8 cellular contexts compared by ENCODE assay signal in the genomic region with DNA sequence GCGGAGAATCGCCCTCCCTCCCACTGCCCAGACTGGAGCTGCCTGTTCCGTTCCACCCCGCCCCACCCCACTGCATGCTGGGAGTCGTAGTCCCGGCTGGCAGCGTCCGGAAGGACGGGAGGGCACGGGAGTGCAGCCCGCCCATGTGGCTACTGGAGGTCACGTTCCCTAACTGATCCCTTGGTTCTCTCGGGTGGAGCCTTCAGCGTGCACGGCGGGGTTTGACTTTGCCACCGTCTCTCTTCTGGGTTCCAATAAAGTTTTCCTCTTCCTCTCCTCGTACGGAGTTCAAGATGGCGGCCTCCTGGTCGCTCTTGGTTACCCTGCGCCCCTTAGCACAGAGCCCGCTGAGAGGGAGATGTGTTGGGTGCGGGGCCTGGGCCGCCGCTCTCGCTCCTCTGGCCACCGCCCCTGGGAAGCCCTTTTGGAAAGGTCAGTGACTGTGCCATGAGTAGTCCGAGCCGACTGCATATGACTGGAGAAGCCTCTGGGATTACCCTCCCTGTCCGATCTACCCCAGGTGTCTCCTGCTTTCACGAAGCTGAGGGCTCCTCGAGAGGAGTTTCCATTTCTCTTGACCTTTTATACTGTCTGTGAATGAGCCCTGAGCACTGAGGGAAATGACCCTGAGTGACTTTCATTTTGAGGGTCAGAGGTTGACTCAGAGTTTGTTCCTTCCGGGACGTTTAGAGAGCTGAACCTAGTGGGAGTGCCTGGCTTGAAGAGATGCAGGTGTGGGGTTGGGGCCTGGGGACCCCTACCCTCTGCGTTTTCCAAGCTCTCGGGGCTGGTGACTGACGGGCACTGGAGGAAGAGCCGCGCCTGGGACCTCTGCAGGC. TPM values are rescaled to one million over a fixed set of nuclear protein-coding genes. Genes with fewer than 3 reads are reported as not detected.
DNase-seq lines count a peak whose midpoint lies in the region; ATAC-seq and TF ChIP-seq lines count a peak whose summit lies in the region.

Gene AFG1L (plus strand): TSS at position 268 of the 839 bp plus-strand sequence. CDS start 26 bp downstream, at position 294.

- H3K9me3 Mint-ChIP-seq in WTC11 (no peaks in the 10 kb centered on the region), immature natural killer cell (no peaks in the 10 kb centered on the region)

- H3K4me1 Mint-ChIP-seq in WTC11, result peaks cover 10% of the 10 kb centered on the region
- H3K4me1 Mint-ChIP-seq in immature natural killer cell, result peaks cover 18 to 21% of the 10 kb centered on the region in 2 donors

- H3K27me3 Mint-ChIP-seq in WTC11 (ENCODE audit: low read depth) (no peaks in the 10 kb centered on the region), immature natural killer cell (ENCODE audit: low read depth in 3 of 3) (peaks cover 4 to 7% (median 7%) of the 10 kb centered on the region in 3 donors)

- in situ Hi-C loops in ACHN (cut with HindIII; ENCODE audit: low pct_ligation_motif_present, low pct_unique_long_range_greater_than_20kb, low sequenced_read_pairs), result no loop called here

- no peak for TF ChIP-seq CTCF in WTC11 (IDR thresholded peaks at IDR 0.05)
- no peak for TF ChIP-seq CTCF in cardiac fibroblast (IDR thresholded peaks at IDR 0.05; ENCODE audit: low read depth, low read length)

- H3K4me3 ChIP-seq in cardiac fibroblast (replicated peaks in 1 of 2; ENCODE audit: low read depth in 2 of 2, low read length in 2 of 2), result peak within 1 kb of the TSS; percentile 75 to 87

- H3K27ac Mint-ChIP-seq in WTC11, result peak within 1 kb of the TSS; percentile 98
- H3K27ac Mint-ChIP-seq in immature natural killer cell, result peak within 1 kb of the TSS; percentile 97 to 100 (median 99)

- H3K36me3 Mint-ChIP-seq in WTC11 (no peaks in the 10 kb centered on the region), immature natural killer cell (no peaks in the 10 kb centered on the region)

- CTCF ChIA-PET in WTC11 (lab: Charles Lee), result interaction anchor here (0.6 to 1.5 kb wide), 2 partner anchors 197 to 303 kb away, joined by 4 to 8 read pairs; no protein-coding TSS in a partner anchor

- ATAC-seq in GM18861 (IDR thresholded peaks at IDR 0.05; ENCODE audit: unreplicated experiment) (peak; percentile 74), HG03095 (IDR thresholded peaks at IDR 0.05; ENCODE audit: unreplicated experiment) (peak; percentile 87), WTC11 (peak; percentile 93)

- H3K4me3 Mint-ChIP-seq in WTC11, result peak within 1 kb of the TSS; percentile 99
- H3K4me3 Mint-ChIP-seq in immature natural killer cell, result peak within 1 kb of the TSS; percentile 95 to 99 (median 96)

- POLR2A ChIA-PET in WTC11 (lab: Charles Lee), result interaction anchor here (0.6 to 1.8 kb wide), 3 partner anchors 15 to 119 kb away, joined by 3 to 11 read pairs (median 4); partner anchors contain the start of gene SNX3

- peak; percentile 85 for DNase-seq in ACHN
- peak; percentile 71 for DNase-seq in NCI-H2227 (lab: John Stamatoyannopoulos, UW; ENCODE audit: unreplicated experiment)
- peak; percentile 95 for DNase-seq in WTC11 (ENCODE audit: low spot score)
- peak; percentile 90 to 92 for DNase-seq in cardiac fibroblast (ENCODE audit: low read depth in 2 of 2)
- peak; percentile 86 to 88 (median 87) for DNase-seq in immature natural killer cell
- DNase-seq in smooth muscle cell of the brain vasculature (ENCODE audit: low read depth, low spot score), result peak; percentile 70

TF ChIP-seq in WTC11, 78 proteins besides CTCF, POLR2A, EP300 and RAD21 (continues in another document):
- TF ChIP-seq GABPB1 (CRISPR knock-in tag; IDR thresholded peaks at IDR 0.05), result peak; percentile 51; the same call in 1 of the 2 replicates
- TF ChIP-seq, protein P1, sequence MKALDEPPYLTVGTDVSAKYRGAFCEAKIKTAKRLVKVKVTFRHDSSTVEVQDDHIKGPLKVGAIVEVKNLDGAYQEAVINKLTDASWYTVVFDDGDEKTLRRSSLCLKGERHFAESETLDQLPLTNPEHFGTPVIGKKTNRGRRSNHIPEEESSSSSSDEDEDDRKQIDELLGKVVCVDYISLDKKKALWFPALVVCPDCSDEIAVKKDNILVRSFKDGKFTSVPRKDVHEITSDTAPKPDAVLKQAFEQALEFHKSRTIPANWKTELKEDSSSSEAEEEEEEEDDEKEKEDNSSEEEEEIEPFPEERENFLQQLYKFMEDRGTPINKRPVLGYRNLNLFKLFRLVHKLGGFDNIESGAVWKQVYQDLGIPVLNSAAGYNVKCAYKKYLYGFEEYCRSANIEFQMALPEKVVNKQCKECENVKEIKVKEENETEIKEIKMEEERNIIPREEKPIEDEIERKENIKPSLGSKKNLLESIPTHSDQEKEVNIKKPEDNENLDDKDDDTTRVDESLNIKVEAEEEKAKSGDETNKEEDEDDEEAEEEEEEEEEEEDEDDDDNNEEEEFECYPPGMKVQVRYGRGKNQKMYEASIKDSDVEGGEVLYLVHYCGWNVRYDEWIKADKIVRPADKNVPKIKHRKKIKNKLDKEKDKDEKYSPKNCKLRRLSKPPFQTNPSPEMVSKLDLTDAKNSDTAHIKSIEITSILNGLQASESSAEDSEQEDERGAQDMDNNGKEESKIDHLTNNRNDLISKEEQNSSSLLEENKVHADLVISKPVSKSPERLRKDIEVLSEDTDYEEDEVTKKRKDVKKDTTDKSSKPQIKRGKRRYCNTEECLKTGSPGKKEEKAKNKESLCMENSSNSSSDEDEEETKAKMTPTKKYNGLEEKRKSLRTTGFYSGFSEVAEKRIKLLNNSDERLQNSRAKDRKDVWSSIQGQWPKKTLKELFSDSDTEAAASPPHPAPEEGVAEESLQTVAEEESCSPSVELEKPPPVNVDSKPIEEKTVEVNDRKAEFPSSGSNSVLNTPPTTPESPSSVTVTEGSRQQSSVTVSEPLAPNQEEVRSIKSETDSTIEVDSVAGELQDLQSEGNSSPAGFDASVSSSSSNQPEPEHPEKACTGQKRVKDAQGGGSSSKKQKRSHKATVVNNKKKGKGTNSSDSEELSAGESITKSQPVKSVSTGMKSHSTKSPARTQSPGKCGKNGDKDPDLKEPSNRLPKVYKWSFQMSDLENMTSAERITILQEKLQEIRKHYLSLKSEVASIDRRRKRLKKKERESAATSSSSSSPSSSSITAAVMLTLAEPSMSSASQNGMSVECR (CRISPR knock-in tag; IDR thresholded peaks at IDR 0.05; ENCODE audit: borderline replicate concordance), result no peak
- TF ChIP-seq ETV6 (CRISPR knock-in tag; IDR thresholded peaks at IDR 0.05), result peak; percentile 31; the same call in 1 of the 2 replicates
- TF ChIP-seq, protein P2, sequence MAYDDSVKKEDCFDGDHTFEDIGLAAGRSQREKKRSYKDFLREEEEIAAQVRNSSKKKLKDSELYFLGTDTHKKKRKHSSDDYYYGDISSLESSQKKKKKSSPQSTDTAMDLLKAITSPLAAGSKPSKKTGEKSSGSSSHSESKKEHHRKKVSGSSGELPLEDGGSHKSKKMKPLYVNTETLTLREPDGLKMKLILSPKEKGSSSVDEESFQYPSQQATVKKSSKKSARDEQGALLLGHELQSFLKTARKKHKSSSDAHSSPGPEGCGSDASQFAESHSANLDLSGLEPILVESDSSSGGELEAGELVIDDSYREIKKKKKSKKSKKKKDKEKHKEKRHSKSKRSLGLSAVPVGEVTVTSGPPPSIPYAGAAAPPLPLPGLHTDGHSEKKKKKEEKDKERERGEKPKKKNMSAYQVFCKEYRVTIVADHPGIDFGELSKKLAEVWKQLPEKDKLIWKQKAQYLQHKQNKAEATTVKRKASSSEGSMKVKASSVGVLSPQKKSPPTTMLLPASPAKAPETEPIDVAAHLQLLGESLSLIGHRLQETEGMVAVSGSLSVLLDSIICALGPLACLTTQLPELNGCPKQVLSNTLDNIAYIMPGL (CRISPR knock-in tag; IDR thresholded peaks at IDR 0.05), result 0 out of 2 replicates have a peak, but pooled peaks have one; percentile 54
- peak; percentile 70 for TF ChIP-seq USF2 (CRISPR knock-in tag; IDR thresholded peaks at IDR 0.05)
- TF ChIP-seq, protein P3, sequence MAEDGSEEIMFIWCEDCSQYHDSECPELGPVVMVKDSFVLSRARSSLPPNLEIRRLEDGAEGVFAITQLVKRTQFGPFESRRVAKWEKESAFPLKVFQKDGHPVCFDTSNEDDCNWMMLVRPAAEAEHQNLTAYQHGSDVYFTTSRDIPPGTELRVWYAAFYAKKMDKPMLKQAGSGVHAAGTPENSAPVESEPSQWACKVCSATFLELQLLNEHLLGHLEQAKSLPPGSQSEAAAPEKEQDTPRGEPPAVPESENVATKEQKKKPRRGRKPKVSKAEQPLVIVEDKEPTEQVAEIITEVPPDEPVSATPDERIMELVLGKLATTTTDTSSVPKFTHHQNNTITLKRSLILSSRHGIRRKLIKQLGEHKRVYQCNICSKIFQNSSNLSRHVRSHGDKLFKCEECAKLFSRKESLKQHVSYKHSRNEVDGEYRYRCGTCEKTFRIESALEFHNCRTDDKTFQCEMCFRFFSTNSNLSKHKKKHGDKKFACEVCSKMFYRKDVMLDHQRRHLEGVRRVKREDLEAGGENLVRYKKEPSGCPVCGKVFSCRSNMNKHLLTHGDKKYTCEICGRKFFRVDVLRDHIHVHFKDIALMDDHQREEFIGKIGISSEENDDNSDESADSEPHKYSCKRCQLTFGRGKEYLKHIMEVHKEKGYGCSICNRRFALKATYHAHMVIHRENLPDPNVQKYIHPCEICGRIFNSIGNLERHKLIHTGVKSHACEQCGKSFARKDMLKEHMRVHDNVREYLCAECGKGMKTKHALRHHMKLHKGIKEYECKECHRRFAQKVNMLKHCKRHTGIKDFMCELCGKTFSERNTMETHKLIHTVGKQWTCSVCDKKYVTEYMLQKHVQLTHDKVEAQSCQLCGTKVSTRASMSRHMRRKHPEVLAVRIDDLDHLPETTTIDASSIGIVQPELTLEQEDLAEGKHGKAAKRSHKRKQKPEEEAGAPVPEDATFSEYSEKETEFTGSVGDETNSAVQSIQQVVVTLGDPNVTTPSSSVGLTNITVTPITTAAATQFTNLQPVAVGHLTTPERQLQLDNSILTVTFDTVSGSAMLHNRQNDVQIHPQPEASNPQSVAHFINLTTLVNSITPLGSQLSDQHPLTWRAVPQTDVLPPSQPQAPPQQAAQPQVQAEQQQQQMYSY (CRISPR knock-in tag; IDR thresholded peaks at IDR 0.05), result no peak

RNA-seq across cellular contexts. Expression of gene AFG1L, which starts in this region (rescaled TPM):
- 7.2 to 8.7 TPM (median 7.9 TPM) in 3 replicates for total RNA-seq in WTC11 (2021)
- 1 to 10 TPM in 2 of 3 donors, not detected in 1; 4.1 to 5.4 TPM for polyA plus RNA-seq in immature natural killer cell

Comparison
In these comparisons a context has a peak if more than half of its experiments do, and no peak if none do; other contexts are left out.
1. Peak in every context shown above with its lines: DNase-seq, ATAC-seq and H3K4me3 ChIP-seq.